ENCODE assay signal across 9 cellular contexts in the genomic region with DNA sequence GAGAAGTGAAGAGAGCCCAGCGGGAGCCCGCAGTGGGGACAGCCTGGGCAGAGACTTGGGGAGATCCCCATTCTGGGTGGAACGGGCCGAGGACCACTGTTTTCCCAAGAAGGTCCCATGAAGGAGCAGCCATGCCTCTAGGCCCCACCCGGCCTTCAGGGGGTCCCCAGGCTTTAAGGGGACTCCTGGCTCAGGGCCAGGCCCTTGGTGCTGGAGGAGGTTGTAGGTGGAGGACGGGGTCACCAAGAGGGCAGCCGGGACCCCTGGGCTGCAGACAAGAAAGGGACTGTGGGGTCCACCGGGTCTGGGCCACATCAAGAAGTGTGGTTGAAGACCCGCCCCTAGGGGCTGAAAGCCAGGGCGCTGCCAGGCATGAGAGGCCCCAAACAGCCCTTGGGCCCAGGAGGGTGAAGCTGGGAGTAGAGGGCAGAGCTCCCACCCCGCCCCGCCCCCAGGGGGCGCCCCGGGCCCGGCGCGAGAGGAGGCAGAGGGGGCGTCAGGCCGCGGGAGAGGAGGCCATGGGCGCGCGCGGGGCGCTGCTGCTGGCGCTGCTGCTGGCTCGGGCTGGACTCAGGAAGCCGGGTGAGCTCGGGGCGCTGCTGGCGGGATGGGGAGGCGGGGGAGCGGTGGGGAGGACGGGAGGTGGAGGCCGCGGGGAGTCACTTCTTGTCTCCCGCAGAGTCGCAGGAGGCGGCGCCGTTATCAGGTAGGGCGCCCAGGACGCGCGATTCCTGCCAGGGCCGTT. TPM values are rescaled to one million over a fixed set of nuclear protein-coding genes. Genes with fewer than 3 reads are reported as not detected.
A peak's percentile ranks its signal among the peaks of the same experiment; 100 is the strongest.
DNase-seq lines count a peak whose midpoint lies in the region; ATAC-seq, FAIRE-seq and TF ChIP-seq lines count a peak whose summit lies in the region.
"Had no signal": no experiment of that assay in that cellular context is flagged by ENCODE, and none has a peak within 500 bp of the region (broad histone marks: within the 10 kb centered on the region; RNA-seq: fewer than 3 reads in every experiment).

A gene with protein sequence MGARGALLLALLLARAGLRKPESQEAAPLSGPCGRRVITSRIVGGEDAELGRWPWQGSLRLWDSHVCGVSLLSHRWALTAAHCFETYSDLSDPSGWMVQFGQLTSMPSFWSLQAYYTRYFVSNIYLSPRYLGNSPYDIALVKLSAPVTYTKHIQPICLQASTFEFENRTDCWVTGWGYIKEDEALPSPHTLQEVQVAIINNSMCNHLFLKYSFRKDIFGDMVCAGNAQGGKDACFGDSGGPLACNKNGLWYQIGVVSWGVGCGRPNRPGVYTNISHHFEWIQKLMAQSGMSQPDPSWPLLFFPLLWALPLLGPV (plus strand): TSS at position 487 of the 745 bp plus-strand sequence. CDS start 32 bp downstream, at position 519.

- TF ChIP-seq CTCF in neural progenitor cell (IDR thresholded peaks at IDR 0.05) (peak; percentile 18), stomach (IDR thresholded peaks at IDR 0.05) (peak in 1 of 7 experiments; percentile 26), kidney (IDR thresholded peaks at IDR 0.05; ENCODE audit: borderline replicate concordance, extremely low read depth, insufficient read depth) (no peak)

- DNase-seq in CMK (ENCODE audit: low read depth) (peak; percentile 77), OCI-M1 (lab: John Stamatoyannopoulos, UW) (peak; percentile 47), neural progenitor cell (ENCODE audit: low spot score) (no peak), stomach (no peak), kidney (no peak)
- DNase-seq in activated naive CD8-positive, alpha-beta T cell treated with anti-CD3 and anti-CD28 coated beads, Interleukin-2, amount 50 U/mL, for 24 hours, result peak; percentile 27
- DNase-seq: EL had no signal

- H3K9ac ChIP-seq in neural progenitor cell, result no peak within 1 kb of the TSS
- H3K9ac ChIP-seq in kidney (ENCODE audit: low read length in 2 of 2), result no peak within 1 kb of the TSS

- TF ChIP-seq POLR2A in stomach (IDR thresholded peaks at IDR 0.05), result no peak

- no peaks in the 10 kb centered on the region for H3K9me3 Mint-ChIP-seq in activated naive CD8-positive, alpha-beta T cell treated with anti-CD3 and anti-CD28 coated beads, Interleukin-2, amount 50 U/mL, for 24 hours
- no peaks in the 10 kb centered on the region for H3K9me3 Mint-ChIP-seq in neural progenitor cell

- no peak within 1 kb of the TSS for H3K4me2 ChIP-seq in neural progenitor cell

- FAIRE-seq in kidney (lab: Jason Lieb, UNC), result no peak

- WGBS in stomach, 5 donors, result 59 to 67% (median 66%) methylated on average over 22 to 46 of the region's 46 CpGs

- no peak within 1 kb of the TSS for H3K27ac Mint-ChIP-seq in activated naive CD8-positive, alpha-beta T cell treated with anti-CD3 and anti-CD28 coated beads, Interleukin-2, amount 50 U/mL, for 24 hours
- H3K27ac Mint-ChIP-seq in neural progenitor cell, result no peak within 1 kb of the TSS

- no peaks in the 10 kb centered on the region for H3K79me2 ChIP-seq in neural progenitor cell (ENCODE audit: low read depth)

- peak within 1 kb of the TSS; percentile 52 for H3K4me3 Mint-ChIP-seq in activated naive CD8-positive, alpha-beta T cell treated with anti-CD3 and anti-CD28 coated beads, Interleukin-2, amount 50 U/mL, for 24 hours
- H3K4me3 Mint-ChIP-seq in neural progenitor cell, result no peak within 1 kb of the TSS

- no peaks in the 10 kb centered on the region for H3K4me1 Mint-ChIP-seq in activated naive CD8-positive, alpha-beta T cell treated with anti-CD3 and anti-CD28 coated beads, Interleukin-2, amount 50 U/mL, for 24 hours
- H3K4me1 Mint-ChIP-seq in neural progenitor cell, result peaks cover 6% of the 10 kb centered on the region

- TF ChIP-seq EP300 in stomach (IDR thresholded peaks at IDR 0.05), result no peak

- H3F3A ChIP-seq in neural progenitor cell (ENCODE audit: low read depth), result no peaks in the 10 kb centered on the region

- H3K36me3 ChIP-seq in neural progenitor cell (no peaks in the 10 kb centered on the region), stomach (no peaks in the 10 kb centered on the region), kidney (ENCODE audit: control insufficient read depth in 1 of 2, insufficient read depth in 2 of 2, low read length in 2 of 2) (no peaks in the 10 kb centered on the region)

- intact Hi-C loops in stomach (cut with DNase I; ENCODE audit: low total_unique reads), result no loop called here
- intact Hi-C loops in kidney (cut with DNase I), result no loop called here

- no peaks in the 10 kb centered on the region for H3K27me3 ChIP-seq in neural progenitor cell
- peaks cover 0 to 83% (median 3%) of the 10 kb centered on the region in 3 donors for H3K27me3 ChIP-seq in stomach

- peak; percentile 20 for ATAC-seq in activated naive CD8-positive, alpha-beta T cell treated with anti-CD3 and anti-CD28 coated beads, Interleukin-2, amount 50 U/mL, for 24 hours
- ATAC-seq in GM21825 (IDR thresholded peaks at IDR 0.05; ENCODE audit: unreplicated experiment) (no peak), HG02840 (IDR thresholded peaks at IDR 0.05; ENCODE audit: low FRiP score, unreplicated experiment) (no peak)

- no peak within 1 kb of the TSS for H3K4me3 ChIP-seq in neural progenitor cell
- peak within 1 kb of the TSS in 1 of 4 donors; percentile 3 for H3K4me3 ChIP-seq in stomach
- no peak within 1 kb of the TSS for H3K4me3 ChIP-seq in kidney (ENCODE audit: low read length in 2 of 2)

- H3K27ac ChIP-seq in neural progenitor cell (no peak within 1 kb of the TSS), stomach (no peak within 1 kb of the TSS), kidney (ENCODE audit: low read depth in 2 of 2, low read length in 2 of 2) (no peak within 1 kb of the TSS)

- H3K9me3 ChIP-seq in neural progenitor cell (ENCODE audit: low read depth) (no peaks in the 10 kb centered on the region), stomach (no peaks in the 10 kb centered on the region), kidney (ENCODE audit: control insufficient read depth in 1 of 2, low read length in 2 of 2) (no peaks in the 10 kb centered on the region)

- H2AFZ ChIP-seq in neural progenitor cell (replicated peaks), result no peak within 1 kb of the TSS

- no peaks in the 10 kb centered on the region for H3K36me3 Mint-ChIP-seq in activated naive CD8-positive, alpha-beta T cell treated with anti-CD3 and anti-CD28 coated beads, Interleukin-2, amount 50 U/mL, for 24 hours (ENCODE audit: low read depth)
- H3K36me3 Mint-ChIP-seq in neural progenitor cell, result no peaks in the 10 kb centered on the region

- H3K4me1 ChIP-seq in neural progenitor cell, result peaks cover 5% of the 10 kb centered on the region
- H3K4me1 ChIP-seq in stomach, result peaks cover 0 to 2% (median 0%) of the 10 kb centered on the region in 4 donors
- no peaks in the 10 kb centered on the region for H3K4me1 ChIP-seq in kidney (ENCODE audit: control insufficient read depth in 1 of 2, insufficient read depth in 1 of 2, low read depth in 1 of 2, low read length in 2 of 2)

- H4K20me1 ChIP-seq in neural progenitor cell (ENCODE audit: low read depth), result no peaks in the 10 kb centered on the region

- H3K27me3 Mint-ChIP-seq in activated naive CD8-positive, alpha-beta T cell treated with anti-CD3 and anti-CD28 coated beads, Interleukin-2, amount 50 U/mL, for 24 hours, result peaks cover 1% of the 10 kb centered on the region
- H3K27me3 Mint-ChIP-seq in neural progenitor cell (ENCODE audit: insufficient read depth, low read depth), result peaks cover 7% of the 10 kb centered on the region

RNA-seq across cellular contexts. Expression of the gene that starts here (rescaled TPM):
- total RNA-seq in neural progenitor cell (ENCODE audit: low replicate concordance), result not detected in 2 replicates
- 1 to 10 TPM in 1 of 5 donors, not detected in 4; 1.1 TPM for total RNA-seq in stomach
- 1 to 10 TPM in 1 of 3 donors, under 1 TPM in 2; 0.50 to 2.9 (median 0.65) TPM for polyA plus RNA-seq in stomach
- 0.54 TPM for total RNA-seq in kidney
- not detected for polyA plus RNA-seq in kidney (ENCODE audit: insufficient read depth, low read depth, low replicate concordance)

Comparison
In these comparisons a context has a peak if more than half of its experiments do, and no peak if none do; other contexts are left out.
1. DNase-seq: peak in CMK (single experiment), OCI-M1 (single experiment) and activated naive CD8-positive, alpha-beta T cell treated with anti-CD3 and anti-CD28 coated beads, Interleukin-2, amount 50 U/mL, for 24 hours (single experiment); none in neural progenitor cell (single experiment), stomach (single experiment) and kidney (single experiment).